In the genomic region with DNA sequence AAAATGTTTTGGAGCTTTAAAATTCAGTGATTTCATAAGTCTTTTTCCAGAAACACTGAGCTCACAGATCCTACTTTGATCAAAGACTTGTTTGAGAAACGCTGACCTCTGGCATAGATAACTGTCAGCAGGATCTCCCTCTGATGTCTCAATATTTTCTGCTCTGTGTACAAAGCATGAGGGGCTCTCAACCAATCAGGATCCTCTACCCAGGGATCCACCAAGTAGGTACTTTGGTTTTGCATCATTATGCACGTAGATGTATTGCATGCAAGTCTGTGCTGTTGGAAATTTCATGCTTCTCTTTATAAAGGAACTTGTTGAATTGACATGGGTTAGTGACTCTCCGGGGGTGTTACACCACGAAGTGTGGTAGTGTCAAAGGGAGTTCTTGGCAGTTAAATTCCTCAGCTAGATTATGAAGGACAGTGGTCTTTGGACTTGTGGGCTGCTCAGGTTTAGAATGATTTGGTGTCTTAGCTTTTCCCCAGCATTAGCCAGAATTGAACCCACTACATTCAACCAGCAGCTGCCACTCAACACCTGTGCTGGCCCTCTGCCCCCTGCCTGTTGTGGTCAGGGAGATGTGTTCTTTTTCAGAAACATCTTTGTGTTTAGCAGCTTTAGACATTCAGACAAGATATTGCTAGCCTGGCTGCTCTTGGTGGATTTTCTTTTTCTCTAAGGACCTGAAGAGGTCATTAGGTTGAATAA, we compare ENCODE assay signal across 1 cellular context.
TF ChIP-seq lines count a peak whose summit lies in the region.

No MANE protein-coding gene starts in this region.

TF ChIP-seq in HepG2, 621 proteins besides CTCF, POLR2A, EP300 and RAD21 (continued from another document and continues in another):
- TF ChIP-seq HNF1A (IDR thresholded peaks at IDR 0.05; ENCODE audit: low read depth) (no peak), HNF1A (CRISPR knock-in tag; IDR thresholded peaks at IDR 0.05; ENCODE audit: borderline replicate concordance) (no peak), ZNF333 (CRISPR knock-in tag; IDR thresholded peaks at IDR 0.05; ENCODE audit: borderline replicate concordance) (no peak), ZNF7 (CRISPR knock-in tag; IDR thresholded peaks at IDR 0.05) (no peak), KLF13 (CRISPR knock-in tag; IDR thresholded peaks at IDR 0.05) (no peak), ZNF441 (CRISPR knock-in tag; IDR thresholded peaks at IDR 0.05; ENCODE audit: borderline replicate concordance) (no peak), ZNF329 (CRISPR knock-in tag; IDR thresholded peaks at IDR 0.05; ENCODE audit: low read depth) (no peak), FOXJ3 (CRISPR knock-in tag; IDR thresholded peaks at IDR 0.05; ENCODE audit: borderline replicate concordance) (peak; percentile 61; the same call in 1 of the 2 replicates), FOXO4 (CRISPR knock-in tag; conservative IDR thresholded peaks at IDR 0.05) (no peak), NKX3-1 (CRISPR knock-in tag; IDR thresholded peaks at IDR 0.05) (no peak), U2AF1 (optimal IDR thresholded peaks at IDR 0.05; ENCODE audit: low read depth, low read length) (no peak), ZNF558 (CRISPR knock-in tag; IDR thresholded peaks at IDR 0.05; ENCODE audit: borderline replicate concordance) (no peak; the same call in 1 of the 2 replicates), ETV6 (CRISPR knock-in tag; conservative IDR thresholded peaks at IDR 0.05) (no peak), ZNF737 (CRISPR knock-in tag; IDR thresholded peaks at IDR 0.05; ENCODE audit: borderline replicate concordance) (no peak), PLSCR1 (CRISPR knock-in tag; IDR thresholded peaks at IDR 0.05; ENCODE audit: borderline replicate concordance) (no peak), ZNF572 (CRISPR knock-in tag; IDR thresholded peaks at IDR 0.05) (no peak), HOXA3 (CRISPR knock-in tag; IDR thresholded peaks at IDR 0.05) (0 out of 2 replicates have a peak, but pooled peaks have one; percentile 25), MAZ (IDR thresholded peaks at IDR 0.05; ENCODE audit: borderline replicate concordance, low read depth, low read length) (no peak), MAZ (CRISPR knock-in tag; IDR thresholded peaks at IDR 0.05; ENCODE audit: low read depth) (no peak), MEIS2 (CRISPR knock-in tag; IDR thresholded peaks at IDR 0.05) (no peak), PPARG (CRISPR knock-in tag; conservative IDR thresholded peaks at IDR 0.05) (peak; percentile 99), MED1 (CRISPR knock-in tag; IDR thresholded peaks at IDR 0.05) (peak; percentile 70), DNMT3B (CRISPR knock-in tag; conservative IDR thresholded peaks at IDR 0.05) (no peak), ZNF510 (CRISPR knock-in tag; IDR thresholded peaks at IDR 0.05; ENCODE audit: low read depth) (0 out of 2 replicates have a peak, but pooled peaks have one; percentile 49), ZNF225 (CRISPR knock-in tag; IDR thresholded peaks at IDR 0.05) (no peak), XRCC5 (optimal IDR thresholded peaks at IDR 0.05; ENCODE audit: low read length) (peak; percentile 29), HOXA7 (CRISPR knock-in tag; IDR thresholded peaks at IDR 0.05) (no peak), KDM2A (CRISPR knock-in tag; IDR thresholded peaks at IDR 0.05; ENCODE audit: borderline replicate concordance, low read depth) (no peak), ZNF883 (CRISPR knock-in tag; IDR thresholded peaks at IDR 0.05; ENCODE audit: not compliant biosample characterization) (no peak)
- TF ChIP-seq, protein P1, sequence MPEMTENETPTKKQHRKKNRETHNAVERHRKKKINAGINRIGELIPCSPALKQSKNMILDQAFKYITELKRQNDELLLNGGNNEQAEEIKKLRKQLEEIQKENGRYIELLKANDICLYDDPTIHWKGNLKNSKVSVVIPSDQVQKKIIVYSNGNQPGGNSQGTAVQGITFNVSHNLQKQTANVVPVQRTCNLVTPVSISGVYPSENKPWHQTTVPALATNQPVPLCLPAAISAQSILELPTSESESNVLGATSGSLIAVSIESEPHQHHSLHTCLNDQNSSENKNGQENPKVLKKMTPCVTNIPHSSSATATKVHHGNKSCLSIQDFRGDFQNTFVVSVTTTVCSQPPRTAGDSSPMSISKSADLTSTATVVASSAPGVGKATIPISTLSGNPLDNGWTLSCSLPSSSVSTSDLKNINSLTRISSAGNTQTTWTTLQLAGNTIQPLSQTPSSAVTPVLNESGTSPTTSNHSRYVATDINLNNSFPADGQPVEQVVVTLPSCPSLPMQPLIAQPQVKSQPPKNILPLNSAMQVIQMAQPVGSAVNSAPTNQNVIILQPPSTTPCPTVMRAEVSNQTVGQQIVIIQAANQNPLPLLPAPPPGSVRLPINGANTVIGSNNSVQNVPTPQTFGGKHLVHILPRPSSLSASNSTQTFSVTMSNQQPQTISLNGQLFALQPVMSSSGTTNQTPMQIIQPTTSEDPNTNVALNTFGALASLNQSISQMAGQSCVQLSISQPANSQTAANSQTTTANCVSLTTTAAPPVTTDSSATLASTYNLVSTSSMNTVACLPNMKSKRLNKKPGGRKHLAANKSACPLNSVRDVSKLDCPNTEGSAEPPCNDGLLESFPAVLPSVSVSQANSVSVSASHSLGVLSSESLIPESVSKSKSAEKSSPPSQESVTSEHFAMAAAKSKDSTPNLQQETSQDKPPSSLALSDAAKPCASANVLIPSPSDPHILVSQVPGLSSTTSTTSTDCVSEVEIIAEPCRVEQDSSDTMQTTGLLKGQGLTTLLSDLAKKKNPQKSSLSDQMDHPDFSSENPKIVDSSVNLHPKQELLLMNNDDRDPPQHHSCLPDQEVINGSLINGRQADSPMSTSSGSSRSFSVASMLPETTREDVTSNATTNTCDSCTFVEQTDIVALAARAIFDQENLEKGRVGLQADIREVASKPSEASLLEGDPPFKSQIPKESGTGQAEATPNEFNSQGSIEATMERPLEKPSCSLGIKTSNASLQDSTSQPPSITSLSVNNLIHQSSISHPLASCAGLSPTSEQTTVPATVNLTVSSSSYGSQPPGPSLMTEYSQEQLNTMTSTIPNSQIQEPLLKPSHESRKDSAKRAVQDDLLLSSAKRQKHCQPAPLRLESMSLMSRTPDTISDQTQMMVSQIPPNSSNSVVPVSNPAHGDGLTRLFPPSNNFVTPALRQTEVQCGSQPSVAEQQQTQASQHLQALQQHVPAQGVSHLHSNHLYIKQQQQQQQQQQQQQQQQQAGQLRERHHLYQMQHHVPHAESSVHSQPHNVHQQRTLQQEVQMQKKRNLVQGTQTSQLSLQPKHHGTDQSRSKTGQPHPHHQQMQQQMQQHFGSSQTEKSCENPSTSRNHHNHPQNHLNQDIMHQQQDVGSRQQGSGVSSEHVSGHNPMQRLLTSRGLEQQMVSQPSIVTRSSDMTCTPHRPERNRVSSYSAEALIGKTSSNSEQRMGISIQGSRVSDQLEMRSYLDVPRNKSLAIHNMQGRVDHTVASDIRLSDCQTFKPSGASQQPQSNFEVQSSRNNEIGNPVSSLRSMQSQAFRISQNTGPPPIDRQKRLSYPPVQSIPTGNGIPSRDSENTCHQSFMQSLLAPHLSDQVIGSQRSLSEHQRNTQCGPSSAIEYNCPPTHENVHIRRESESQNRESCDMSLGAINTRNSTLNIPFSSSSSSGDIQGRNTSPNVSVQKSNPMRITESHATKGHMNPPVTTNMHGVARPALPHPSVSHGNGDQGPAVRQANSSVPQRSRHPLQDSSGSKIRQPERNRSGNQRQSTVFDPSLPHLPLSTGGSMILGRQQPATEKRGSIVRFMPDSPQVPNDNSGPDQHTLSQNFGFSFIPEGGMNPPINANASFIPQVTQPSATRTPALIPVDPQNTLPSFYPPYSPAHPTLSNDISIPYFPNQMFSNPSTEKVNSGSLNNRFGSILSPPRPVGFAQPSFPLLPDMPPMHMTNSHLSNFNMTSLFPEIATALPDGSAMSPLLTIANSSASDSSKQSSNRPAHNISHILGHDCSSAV (CRISPR knock-in tag; IDR thresholded peaks at IDR 0.05; ENCODE audit: borderline replicate concordance) = no peak
- TF ChIP-seq, protein P2, sequence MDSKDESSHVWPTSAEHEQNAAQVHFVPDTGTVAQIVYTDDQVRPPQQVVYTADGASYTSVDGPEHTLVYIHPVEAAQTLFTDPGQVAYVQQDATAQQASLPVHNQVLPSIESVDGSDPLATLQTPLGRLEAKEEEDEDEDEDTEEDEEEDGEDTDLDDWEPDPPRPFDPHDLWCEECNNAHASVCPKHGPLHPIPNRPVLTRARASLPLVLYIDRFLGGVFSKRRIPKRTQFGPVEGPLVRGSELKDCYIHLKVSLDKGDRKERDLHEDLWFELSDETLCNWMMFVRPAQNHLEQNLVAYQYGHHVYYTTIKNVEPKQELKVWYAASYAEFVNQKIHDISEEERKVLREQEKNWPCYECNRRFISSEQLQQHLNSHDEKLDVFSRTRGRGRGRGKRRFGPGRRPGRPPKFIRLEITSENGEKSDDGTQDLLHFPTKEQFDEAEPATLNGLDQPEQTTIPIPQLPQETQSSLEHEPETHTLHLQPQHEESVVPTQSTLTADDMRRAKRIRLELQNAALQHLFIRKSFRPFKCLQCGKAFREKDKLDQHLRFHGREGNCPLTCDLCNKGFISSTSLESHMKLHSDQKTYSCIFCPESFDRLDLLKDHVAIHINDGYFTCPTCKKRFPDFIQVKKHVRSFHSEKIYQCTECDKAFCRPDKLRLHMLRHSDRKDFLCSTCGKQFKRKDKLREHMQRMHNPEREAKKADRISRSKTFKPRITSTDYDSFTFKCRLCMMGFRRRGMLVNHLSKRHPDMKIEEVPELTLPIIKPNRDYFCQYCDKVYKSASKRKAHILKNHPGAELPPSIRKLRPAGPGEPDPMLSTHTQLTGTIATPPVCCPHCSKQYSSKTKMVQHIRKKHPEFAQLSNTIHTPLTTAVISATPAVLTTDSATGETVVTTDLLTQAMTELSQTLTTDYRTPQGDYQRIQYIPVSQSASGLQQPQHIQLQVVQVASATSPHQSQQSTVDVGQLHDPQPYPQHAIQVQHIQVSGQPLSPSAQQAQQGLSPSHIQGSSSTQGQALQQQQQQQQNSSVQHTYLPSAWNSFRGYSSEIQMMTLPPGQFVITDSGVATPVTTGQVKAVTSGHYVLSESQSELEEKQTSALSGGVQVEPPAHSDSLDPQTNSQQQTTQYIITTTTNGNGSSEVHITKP (CRISPR knock-in tag; IDR thresholded peaks at IDR 0.05; ENCODE audit: low read depth) = no peak
- TF ChIP-seq, protein P3, sequence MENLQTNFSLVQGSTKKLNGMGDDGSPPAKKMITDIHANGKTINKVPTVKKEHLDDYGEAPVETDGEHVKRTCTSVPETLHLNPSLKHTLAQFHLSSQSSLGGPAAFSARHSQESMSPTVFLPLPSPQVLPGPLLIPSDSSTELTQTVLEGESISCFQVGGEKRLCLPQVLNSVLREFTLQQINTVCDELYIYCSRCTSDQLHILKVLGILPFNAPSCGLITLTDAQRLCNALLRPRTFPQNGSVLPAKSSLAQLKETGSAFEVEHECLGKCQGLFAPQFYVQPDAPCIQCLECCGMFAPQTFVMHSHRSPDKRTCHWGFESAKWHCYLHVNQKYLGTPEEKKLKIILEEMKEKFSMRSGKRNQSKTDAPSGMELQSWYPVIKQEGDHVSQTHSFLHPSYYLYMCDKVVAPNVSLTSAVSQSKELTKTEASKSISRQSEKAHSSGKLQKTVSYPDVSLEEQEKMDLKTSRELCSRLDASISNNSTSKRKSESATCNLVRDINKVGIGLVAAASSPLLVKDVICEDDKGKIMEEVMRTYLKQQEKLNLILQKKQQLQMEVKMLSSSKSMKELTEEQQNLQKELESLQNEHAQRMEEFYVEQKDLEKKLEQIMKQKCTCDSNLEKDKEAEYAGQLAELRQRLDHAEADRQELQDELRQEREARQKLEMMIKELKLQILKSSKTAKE (CRISPR knock-in tag; IDR thresholded peaks at IDR 0.05; ENCODE audit: borderline replicate concordance) = no peak
- TF ChIP-seq, protein P4, sequence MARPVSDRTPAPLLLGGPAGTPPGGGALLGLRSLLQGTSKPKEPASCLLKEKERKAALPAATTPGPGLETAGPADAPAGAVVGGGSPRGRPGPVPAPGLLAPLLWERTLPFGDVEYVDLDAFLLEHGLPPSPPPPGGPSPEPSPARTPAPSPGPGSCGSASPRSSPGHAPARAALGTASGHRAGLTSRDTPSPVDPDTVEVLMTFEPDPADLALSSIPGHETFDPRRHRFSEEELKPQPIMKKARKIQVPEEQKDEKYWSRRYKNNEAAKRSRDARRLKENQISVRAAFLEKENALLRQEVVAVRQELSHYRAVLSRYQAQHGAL (CRISPR knock-in tag; IDR thresholded peaks at IDR 0.05; ENCODE audit: not compliant biosample characterization) = no peak
